In genomic region chr4:15989431-15989830, GRCh38 we compare ENCODE assay signal across 27 cellular contexts. TPM values are rescaled to one million over a fixed set of nuclear protein-coding genes. Genes with fewer than 3 reads are reported as not detected.
"Had no signal": no experiment of that assay in that cellular context is flagged by ENCODE, and none has a peak within 500 bp of the region (broad histone marks: within the 10 kb centered on the region; RNA-seq: fewer than 3 reads in every experiment).

No MANE protein-coding gene starts in this region.

- H3K27ac ChIP-seq: ascending aorta, body of pancreas had no signal

- H3K4me1 Mint-ChIP-seq: activated B cell treated with CpG ODN at 0.5 μM for 24 hours; activated CD4-positive, alpha-beta T cell treated with anti-CD3 and anti-CD28 coated beads, Interleukin-2, amount 10 ng/mL, durations not matched to agents 24 days and 14 days; central memory CD8-positive, alpha-beta T cell; T-helper 17 cell had no signal

- H3K9me3 ChIP-seq: ascending aorta, body of pancreas had no signal

- H3K9me3 Mint-ChIP-seq: activated B cell treated with CpG ODN at 0.5 μM for 24 hours; activated CD4-positive, alpha-beta T cell treated with anti-CD3 and anti-CD28 coated beads, Interleukin-2, amount 10 ng/mL, durations not matched to agents 24 days and 14 days; activated naive CD4-positive, alpha-beta T cell treated with anti-CD3 and anti-CD28 coated beads, Interleukin-2, amount 50 U/mL, for 72 hours; activated naive CD8-positive, alpha-beta T cell treated with anti-CD3 and anti-CD28 coated beads, Interleukin-2, amount 50 U/mL, for 24 hours; activated T-cell treated with anti-CD3 and anti-CD28 coated beads, Interleukin-2, amount 50 U/mL, for 4 hours; central memory CD8-positive, alpha-beta T cell had no signal

- H3K4me3 Mint-ChIP-seq: activated B cell treated with CpG ODN at 0.5 μM for 24 hours; activated CD4-positive, alpha-beta T cell treated with anti-CD3 and anti-CD28 coated beads, Interleukin-2, amount 10 ng/mL, durations not matched to agents 24 days and 14 days; activated naive CD8-positive, alpha-beta T cell treated with anti-CD3 and anti-CD28 coated beads, Interleukin-2, amount 50 U/mL, for 24 hours; activated T-cell treated with anti-CD3 and anti-CD28 coated beads, Interleukin-2, amount 50 U/mL, for 4 hours; central memory CD8-positive, alpha-beta T cell; T-helper 17 cell had no signal

- ATAC-seq: activated naive CD4-positive, alpha-beta T cell treated with anti-CD3 and anti-CD28 coated beads, Interleukin-2, amount 50 U/mL, for 72 hours; activated naive CD8-positive, alpha-beta T cell treated with anti-CD3 and anti-CD28 coated beads, Interleukin-2, amount 50 U/mL, for 24 hours; activated T-cell treated with anti-CD3 and anti-CD28 coated beads, Interleukin-2, amount 50 U/mL, for 4 hours; body of pancreas; T-helper 17 cell had no signal

- DNase-seq: activated B cell treated with CpG ODN at 0.5 μM for 24 hours; activated CD4-positive, alpha-beta T cell treated with anti-CD3 and anti-CD28 coated beads for 1 hour; activated CD4-positive, alpha-beta T cell treated with anti-CD3 and anti-CD28 coated beads, Interleukin-2, amount 10 ng/mL, durations not matched to agents 24 days and 14 days; activated CD4-positive, alpha-beta T cell treated with anti-CD3 and anti-CD28 coated beads, Interleukin-2, amount 50 U/mL, for 48 hours; activated CD8-positive, alpha-beta memory T cell treated with anti-CD3 and anti-CD28 coated beads for 24 hours; activated effector memory CD4-positive, alpha-beta T cell treated with anti-CD3 and anti-CD28 coated beads, Interleukin-2, amount 50 U/mL, for 16 hours; activated naive CD4-positive, alpha-beta T cell treated with Interleukin-2 at 50 U/mL for 16 hours; activated naive CD8-positive, alpha-beta T cell treated with anti-CD3 and anti-CD28 coated beads, Interleukin-2, amount 50 U/mL, for 24 hours; activated T-cell treated with anti-CD3 and anti-CD28 coated beads, Interleukin-2, amount 50 U/mL, for 4 hours; amniotic stem cell; body of pancreas; NCI-H1105 treated with DMSO at 0.1 percent for 48 hours; NCI-H1436 treated with DMSO at 0.1 percent for 48 hours; NCI-H187; NCI-H2081; NCI-H2171 treated with DMSO at 0.1 percent for 48 hours; NCI-H510A treated with DMSO at 0.1 percent for 48 hours; NCI-H69; NK-92 treated with Interleukin-12 subunit alpha and Interleukin-12 subunit beta, amount 100 ng/mL, for 24 hours; OCI-M1; SHP77 treated with DMSO at 0.1 percent for 48 hours; T-helper 17 cell; T-helper 9 cell had no signal

- H3K4me3 ChIP-seq: ascending aorta, body of pancreas had no signal

- H3K36me3 Mint-ChIP-seq: activated naive CD4-positive, alpha-beta T cell treated with anti-CD3 and anti-CD28 coated beads, Interleukin-2, amount 50 U/mL, for 72 hours had no signal

- H3K4me1 ChIP-seq: ascending aorta, body of pancreas had no signal

- H3K27me3 ChIP-seq: ascending aorta, body of pancreas had no signal

- H3K27ac Mint-ChIP-seq: activated B cell treated with CpG ODN at 0.5 μM for 24 hours; activated CD4-positive, alpha-beta T cell treated with anti-CD3 and anti-CD28 coated beads, Interleukin-2, amount 10 ng/mL, durations not matched to agents 24 days and 14 days; activated naive CD8-positive, alpha-beta T cell treated with anti-CD3 and anti-CD28 coated beads, Interleukin-2, amount 50 U/mL, for 24 hours; T-helper 17 cell had no signal

RNA-seq across cellular contexts. Expression of gene FGFBP2, which starts 26.5 kb away (rescaled TPM):
- total RNA-seq: ascending aorta had no signal

RNA-seq across cellular contexts. Expression of gene FGFBP1, which starts 50.9 kb away (rescaled TPM):
- total RNA-seq: activated B cell treated with CpG ODN at 0.5 μM for 24 hours; activated CD4-positive, alpha-beta T cell treated with anti-CD3 and anti-CD28 coated beads, Interleukin-2, amount 10 ng/mL, durations not matched to agents 24 days and 14 days; activated naive CD4-positive, alpha-beta T cell treated with anti-CD3 and anti-CD28 coated beads, Interleukin-2, amount 50 U/mL, for 72 hours; activated T-cell treated with anti-CD3 and anti-CD28 coated beads, Interleukin-2, amount 50 U/mL, for 4 hours; ascending aorta; body of pancreas; SK-MEL-5; T-helper 17 cell had no signal
